8 cellular contexts compared by ENCODE assay signal in the genomic region with DNA sequence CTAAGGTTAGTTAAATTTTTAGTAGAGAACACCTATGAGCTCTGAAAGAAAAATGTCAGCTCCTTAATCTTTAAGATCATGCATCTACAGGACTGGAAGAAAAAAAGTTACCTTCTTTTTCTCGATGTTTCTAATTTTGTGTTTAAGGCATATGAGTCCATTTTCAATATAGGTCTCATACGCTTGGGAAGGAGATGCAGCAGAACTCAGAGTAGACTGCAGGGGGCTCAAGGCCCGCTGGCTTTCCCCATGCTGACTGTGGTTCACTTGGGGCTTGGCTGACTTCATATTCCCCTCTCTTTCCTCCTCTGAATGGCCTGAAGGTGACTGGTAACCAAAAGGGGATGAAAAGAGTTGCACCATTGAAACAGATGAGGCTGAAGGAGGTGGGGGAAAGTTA. TPM values are rescaled to one million over a fixed set of nuclear protein-coding genes. Genes with fewer than 3 reads are reported as not detected.
DNase-seq lines count a peak whose midpoint lies in the region; ATAC-seq and TF ChIP-seq lines count a peak whose summit lies in the region.

No MANE protein-coding gene starts in this region.

- TF ChIP-seq CTCF in right atrium auricular region (IDR thresholded peaks at IDR 0.05) = no peak

- no peaks in the 10 kb centered on the region for H3K27me3 Mint-ChIP-seq in activated naive CD4-positive, alpha-beta T cell treated with anti-CD3 and anti-CD28 coated beads, Interleukin-2, amount 50 U/mL, for 24 hours

- no peak overlapping the region for H3K27ac ChIP-seq in right atrium auricular region

- no peaks in the 10 kb centered on the region for H3K9me3 ChIP-seq in right atrium auricular region

- no peaks in the 10 kb centered on the region for H3K27me3 ChIP-seq in right atrium auricular region

- H3K4me1 Mint-ChIP-seq in activated naive CD4-positive, alpha-beta T cell treated with anti-CD3 and anti-CD28 coated beads, Interleukin-2, amount 50 U/mL, for 24 hours = peaks cover 70% of the 10 kb centered on the region

- H3K4me3 ChIP-seq in right atrium auricular region = no peak overlapping the region

- H3K4me1 ChIP-seq in right atrium auricular region = peaks cover 0 to 9% of the 10 kb centered on the region in 2 donors

- H3K36me3 ChIP-seq in right atrium auricular region = no peaks in the 10 kb centered on the region

- ATAC-seq in GM21825 (IDR thresholded peaks at IDR 0.05; ENCODE audit: unreplicated experiment) = no peak

- peak overlapping the region; percentile 84 for H3K4me3 Mint-ChIP-seq in activated naive CD4-positive, alpha-beta T cell treated with anti-CD3 and anti-CD28 coated beads, Interleukin-2, amount 50 U/mL, for 24 hours

- DNase-seq in activated T-cell treated with anti-CD3 and anti-CD28 coated beads for 48 hours (ENCODE audit: low read depth) = peak; percentile 29
- DNase-seq in activated T-cell treated with anti-CD3 and anti-CD28 coated beads for 4 hours = no peak
- DNase-seq in NAMALWA (ENCODE audit: low spot score) = peak; percentile 78
- DNase-seq in lung microvascular endothelial cell (ENCODE audit: low read depth in 2 of 2) = peak; percentile 38 to 66
- DNase-seq in right atrium auricular region (ENCODE audit: low spot score) = no peak
- no peak for DNase-seq in cerebellum (ENCODE audit: low spot score)

- H3K27ac Mint-ChIP-seq in activated naive CD4-positive, alpha-beta T cell treated with anti-CD3 and anti-CD28 coated beads, Interleukin-2, amount 50 U/mL, for 24 hours = no peak overlapping the region

- H3K36me3 Mint-ChIP-seq in activated naive CD4-positive, alpha-beta T cell treated with anti-CD3 and anti-CD28 coated beads, Interleukin-2, amount 50 U/mL, for 24 hours = peaks cover 7% of the 10 kb centered on the region

- H3K9me3 Mint-ChIP-seq in activated naive CD4-positive, alpha-beta T cell treated with anti-CD3 and anti-CD28 coated beads, Interleukin-2, amount 50 U/mL, for 24 hours = no peaks in the 10 kb centered on the region

RNA-seq across cellular contexts. Expression of gene CAPRIN2, which starts 1.5 kb away (rescaled TPM):
- total RNA-seq in lung microvascular endothelial cell = 7.8 and 9.5 TPM in 2 replicates
- total RNA-seq in right atrium auricular region = 10 to 100 TPM; 20.9 to 34.3 TPM
- 57.9 TPM for total RNA-seq in cerebellum

RNA-seq across cellular contexts. Expression of gene IPO8, which starts 57.6 kb away (rescaled TPM):
- total RNA-seq in lung microvascular endothelial cell (31.5 and 32.0 TPM in 2 replicates), right atrium auricular region (10 to 100 TPM; 18.0 to 23.3 TPM), cerebellum (36.1 TPM)

Comparison
In these comparisons a context has a peak if more than half of its experiments do, and no peak if none do; other contexts are left out.
1. DNase-seq: peak in activated T-cell treated with anti-CD3 and anti-CD28 coated beads for 48 hours (single experiment), NAMALWA (single experiment) and lung microvascular endothelial cell (2 of 2); none in activated T-cell treated with anti-CD3 and anti-CD28 coated beads for 4 hours (single experiment), right atrium auricular region (single experiment) and cerebellum (single experiment).